In the genomic region with DNA sequence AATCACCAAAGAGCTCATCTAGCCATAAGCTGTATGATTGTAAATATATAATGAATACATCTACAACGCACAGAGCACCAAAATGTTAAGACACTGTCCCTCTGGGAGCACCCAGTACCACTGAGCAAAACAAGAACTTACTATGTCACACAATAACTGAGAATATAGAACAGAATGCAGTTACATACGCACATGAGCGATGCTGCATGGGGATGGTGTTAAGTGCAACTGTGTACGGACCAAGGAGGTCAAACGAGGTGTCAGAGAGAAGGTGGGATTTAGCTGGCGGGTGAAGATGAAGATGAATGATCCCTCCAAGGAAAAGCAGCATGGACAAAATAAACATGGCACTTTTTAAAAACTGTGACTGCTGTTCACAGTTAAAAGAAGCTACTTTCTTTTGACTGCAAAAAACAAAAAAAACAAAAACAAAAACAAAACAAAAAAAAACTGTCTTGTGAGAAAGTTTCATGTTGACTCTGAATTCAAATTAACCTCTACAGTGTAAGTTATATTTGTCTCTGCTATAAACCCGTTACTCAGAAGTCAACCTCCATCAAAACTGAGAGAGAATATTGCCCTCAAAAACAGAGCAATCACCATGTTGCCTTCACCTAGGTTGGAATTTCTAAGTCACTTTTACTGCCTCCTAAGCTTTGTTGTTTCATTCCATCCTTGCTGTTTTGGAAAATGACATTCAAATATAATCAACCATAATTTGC, we compare ENCODE assay signal across 14 cellular contexts.
"Had no signal": no experiment of that assay in that cellular context is flagged by ENCODE, and none has a peak within 500 bp of the region (broad histone marks: within the 10 kb centered on the region; RNA-seq: fewer than 3 reads in every experiment).

No MANE protein-coding gene starts in this region.

- H3K27me3 ChIP-seq: cardiac muscle cell, neutrophil had no signal

- ATAC-seq: activated CD8-positive, alpha-beta T cell treated with anti-CD3 and anti-CD28 coated beads for 36 hours; left colon; right cardiac atrium had no signal

- H3K36me3 Mint-ChIP-seq: naive B cell had no signal

- H3K4me3 Mint-ChIP-seq: activated CD8-positive, alpha-beta T cell treated with anti-CD3 and anti-CD28 coated beads for 36 hours; activated naive CD4-positive, alpha-beta T cell treated with anti-CD3 and anti-CD28 coated beads for 36 hours; naive B cell; type B pancreatic cell had no signal

- H3K9me3 ChIP-seq: neutrophil had no signal

- H3K9me3 Mint-ChIP-seq: activated CD8-positive, alpha-beta T cell treated with anti-CD3 and anti-CD28 coated beads for 36 hours; activated naive CD4-positive, alpha-beta T cell treated with anti-CD3 and anti-CD28 coated beads for 36 hours; naive B cell; type B pancreatic cell had no signal

- DNase-seq: activated CD4-positive, alpha-beta T cell treated with anti-CD3 and anti-CD28 coated beads for 1 hour; activated CD8-positive, alpha-beta memory T cell treated with anti-CD3 and anti-CD28 coated beads, Interleukin-2, amount 50 U/mL, for 4 hours; activated CD8-positive, alpha-beta T cell treated with anti-CD3 and anti-CD28 coated beads for 36 hours; activated naive CD4-positive, alpha-beta T cell treated with anti-CD3 and anti-CD28 coated beads for 36 hours; foreskin melanocyte; left colon; naive B cell; right cardiac atrium had no signal

- FAIRE-seq: astrocyte, endothelial cell of umbilical vein had no signal

- H3K4me2 ChIP-seq: smooth muscle cell had no signal

- H3K4me1 Mint-ChIP-seq: naive B cell had no signal

- H3K27ac ChIP-seq: cardiac muscle cell had no signal

- H3K27ac Mint-ChIP-seq: activated CD8-positive, alpha-beta T cell treated with anti-CD3 and anti-CD28 coated beads for 36 hours; activated naive CD4-positive, alpha-beta T cell treated with anti-CD3 and anti-CD28 coated beads for 36 hours had no signal

- H3K36me3 ChIP-seq: cardiac muscle cell had no signal

- H3K4me3 ChIP-seq: cardiac muscle cell, smooth muscle cell had no signal

- H3K27me3 Mint-ChIP-seq: activated CD8-positive, alpha-beta T cell treated with anti-CD3 and anti-CD28 coated beads for 36 hours; type B pancreatic cell had no signal
